In the genomic region with DNA sequence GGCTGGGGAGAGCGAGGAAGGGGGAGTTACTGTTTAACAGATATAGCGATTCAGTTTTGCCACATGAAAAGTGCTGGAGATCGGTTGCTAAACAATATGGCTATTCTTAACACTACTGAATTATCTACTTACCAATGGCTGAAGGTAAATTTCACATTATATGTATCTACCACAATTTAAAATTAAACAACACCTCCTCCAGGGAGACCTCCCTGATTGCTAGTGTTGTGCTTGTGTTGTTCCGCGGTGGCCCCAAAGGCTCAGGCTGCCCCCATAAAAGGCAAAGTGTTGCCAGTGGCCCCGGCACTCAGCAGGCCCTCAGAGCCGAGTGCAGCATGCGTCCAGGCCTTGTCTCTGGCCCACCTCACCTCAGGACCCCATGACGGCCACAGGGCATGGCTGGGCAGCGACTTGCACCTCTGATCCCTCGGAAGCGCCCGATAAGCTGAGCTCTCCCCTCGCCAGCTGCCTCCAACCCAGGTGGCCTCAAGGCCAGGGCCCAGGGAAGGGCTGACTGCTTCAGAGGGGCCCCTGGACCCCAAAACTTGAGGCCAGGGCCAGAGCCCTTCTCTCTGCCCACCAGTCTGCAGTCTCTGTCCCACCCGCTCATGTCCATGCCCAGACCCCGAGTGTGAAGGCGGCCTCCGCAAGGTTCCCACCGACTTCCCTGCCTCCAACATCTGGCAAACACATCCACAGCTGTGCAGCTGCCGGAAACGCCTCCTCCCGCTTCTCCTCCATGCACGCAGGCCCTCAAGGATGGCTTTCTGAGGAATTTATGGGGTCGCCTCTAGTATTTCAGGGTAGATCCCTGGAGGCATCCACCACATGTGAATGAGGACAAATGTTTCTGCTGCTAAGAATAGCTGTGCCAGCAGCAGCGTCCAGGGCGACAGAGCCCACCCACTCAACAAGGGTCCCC, we compare ENCODE assay signal across 2 cellular contexts.
TF ChIP-seq lines count a peak whose summit lies in the region.

No MANE protein-coding gene starts in this region.

TF ChIP-seq in HEK293, 187 proteins besides CTCF, POLR2A, EP300 and RAD21 (continued from another document and continues in another):
- TF ChIP-seq, protein P1, sequence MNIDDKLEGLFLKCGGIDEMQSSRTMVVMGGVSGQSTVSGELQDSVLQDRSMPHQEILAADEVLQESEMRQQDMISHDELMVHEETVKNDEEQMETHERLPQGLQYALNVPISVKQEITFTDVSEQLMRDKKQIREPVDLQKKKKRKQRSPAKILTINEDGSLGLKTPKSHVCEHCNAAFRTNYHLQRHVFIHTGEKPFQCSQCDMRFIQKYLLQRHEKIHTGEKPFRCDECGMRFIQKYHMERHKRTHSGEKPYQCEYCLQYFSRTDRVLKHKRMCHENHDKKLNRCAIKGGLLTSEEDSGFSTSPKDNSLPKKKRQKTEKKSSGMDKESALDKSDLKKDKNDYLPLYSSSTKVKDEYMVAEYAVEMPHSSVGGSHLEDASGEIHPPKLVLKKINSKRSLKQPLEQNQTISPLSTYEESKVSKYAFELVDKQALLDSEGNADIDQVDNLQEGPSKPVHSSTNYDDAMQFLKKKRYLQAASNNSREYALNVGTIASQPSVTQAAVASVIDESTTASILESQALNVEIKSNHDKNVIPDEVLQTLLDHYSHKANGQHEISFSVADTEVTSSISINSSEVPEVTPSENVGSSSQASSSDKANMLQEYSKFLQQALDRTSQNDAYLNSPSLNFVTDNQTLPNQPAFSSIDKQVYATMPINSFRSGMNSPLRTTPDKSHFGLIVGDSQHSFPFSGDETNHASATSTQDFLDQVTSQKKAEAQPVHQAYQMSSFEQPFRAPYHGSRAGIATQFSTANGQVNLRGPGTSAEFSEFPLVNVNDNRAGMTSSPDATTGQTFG (tag by site-specific recombination; IDR thresholded peaks at IDR 0.05; ENCODE audit: borderline replicate concordance), result no peak
- TF ChIP-seq YY1 (tag by site-specific recombination; IDR thresholded peaks at IDR 0.05), result no peak
- TF ChIP-seq ZNF843 (tag by site-specific recombination; IDR thresholded peaks at IDR 0.05), result no peak
- TF ChIP-seq HOXC10 (CRISPR knock-in tag; IDR thresholded peaks at IDR 0.05), result no peak
- TF ChIP-seq SP7 (tag by site-specific recombination; IDR thresholded peaks at IDR 0.05), result no peak
- TF ChIP-seq, protein P2, sequence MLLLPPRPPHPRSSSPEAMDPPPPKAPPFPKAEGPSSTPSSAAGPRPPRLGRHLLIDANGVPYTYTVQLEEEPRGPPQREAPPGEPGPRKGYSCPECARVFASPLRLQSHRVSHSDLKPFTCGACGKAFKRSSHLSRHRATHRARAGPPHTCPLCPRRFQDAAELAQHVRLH (tag by site-specific recombination; IDR thresholded peaks at IDR 0.05), result 0 out of 2 replicates have a peak, but pooled peaks have one; percentile 31
- TF ChIP-seq, protein P3, sequence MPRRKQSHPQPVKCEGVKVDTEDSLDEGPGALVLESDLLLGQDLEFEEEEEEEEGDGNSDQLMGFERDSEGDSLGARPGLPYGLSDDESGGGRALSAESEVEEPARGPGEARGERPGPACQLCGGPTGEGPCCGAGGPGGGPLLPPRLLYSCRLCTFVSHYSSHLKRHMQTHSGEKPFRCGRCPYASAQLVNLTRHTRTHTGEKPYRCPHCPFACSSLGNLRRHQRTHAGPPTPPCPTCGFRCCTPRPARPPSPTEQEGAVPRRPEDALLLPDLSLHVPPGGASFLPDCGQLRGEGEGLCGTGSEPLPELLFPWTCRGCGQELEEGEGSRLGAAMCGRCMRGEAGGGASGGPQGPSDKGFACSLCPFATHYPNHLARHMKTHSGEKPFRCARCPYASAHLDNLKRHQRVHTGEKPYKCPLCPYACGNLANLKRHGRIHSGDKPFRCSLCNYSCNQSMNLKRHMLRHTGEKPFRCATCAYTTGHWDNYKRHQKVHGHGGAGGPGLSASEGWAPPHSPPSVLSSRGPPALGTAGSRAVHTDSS (tag by site-specific recombination; IDR thresholded peaks at IDR 0.05), result no peak
- TF ChIP-seq, protein P4, sequence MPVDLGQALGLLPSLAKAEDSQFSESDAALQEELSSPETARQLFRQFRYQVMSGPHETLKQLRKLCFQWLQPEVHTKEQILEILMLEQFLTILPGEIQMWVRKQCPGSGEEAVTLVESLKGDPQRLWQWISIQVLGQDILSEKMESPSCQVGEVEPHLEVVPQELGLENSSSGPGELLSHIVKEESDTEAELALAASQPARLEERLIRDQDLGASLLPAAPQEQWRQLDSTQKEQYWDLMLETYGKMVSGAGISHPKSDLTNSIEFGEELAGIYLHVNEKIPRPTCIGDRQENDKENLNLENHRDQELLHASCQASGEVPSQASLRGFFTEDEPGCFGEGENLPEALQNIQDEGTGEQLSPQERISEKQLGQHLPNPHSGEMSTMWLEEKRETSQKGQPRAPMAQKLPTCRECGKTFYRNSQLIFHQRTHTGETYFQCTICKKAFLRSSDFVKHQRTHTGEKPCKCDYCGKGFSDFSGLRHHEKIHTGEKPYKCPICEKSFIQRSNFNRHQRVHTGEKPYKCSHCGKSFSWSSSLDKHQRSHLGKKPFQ (tag by site-specific recombination; IDR thresholded peaks at IDR 0.05), result 0 out of 2 replicates have a peak, but pooled peaks have one; percentile 21
- TF ChIP-seq, protein P5, sequence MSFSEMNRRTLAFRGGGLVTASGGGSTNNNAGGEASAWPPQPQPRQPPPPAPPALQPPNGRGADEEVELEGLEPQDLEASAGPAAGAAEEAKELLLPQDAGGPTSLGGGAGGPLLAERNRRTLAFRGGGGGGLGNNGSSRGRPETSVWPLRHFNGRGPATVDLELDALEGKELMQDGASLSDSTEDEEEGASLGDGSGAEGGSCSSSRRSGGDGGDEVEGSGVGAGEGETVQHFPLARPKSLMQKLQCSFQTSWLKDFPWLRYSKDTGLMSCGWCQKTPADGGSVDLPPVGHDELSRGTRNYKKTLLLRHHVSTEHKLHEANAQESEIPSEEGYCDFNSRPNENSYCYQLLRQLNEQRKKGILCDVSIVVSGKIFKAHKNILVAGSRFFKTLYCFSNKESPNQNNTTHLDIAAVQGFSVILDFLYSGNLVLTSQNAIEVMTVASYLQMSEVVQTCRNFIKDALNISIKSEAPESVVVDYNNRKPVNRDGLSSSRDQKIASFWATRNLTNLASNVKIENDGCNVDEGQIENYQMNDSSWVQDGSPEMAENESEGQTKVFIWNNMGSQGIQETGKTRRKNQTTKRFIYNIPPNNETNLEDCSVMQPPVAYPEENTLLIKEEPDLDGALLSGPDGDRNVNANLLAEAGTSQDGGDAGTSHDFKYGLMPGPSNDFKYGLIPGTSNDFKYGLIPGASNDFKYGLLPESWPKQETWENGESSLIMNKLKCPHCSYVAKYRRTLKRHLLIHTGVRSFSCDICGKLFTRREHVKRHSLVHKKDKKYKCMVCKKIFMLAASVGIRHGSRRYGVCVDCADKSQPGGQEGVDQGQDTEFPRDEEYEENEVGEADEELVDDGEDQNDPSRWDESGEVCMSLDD (tag by site-specific recombination; IDR thresholded peaks at IDR 0.05), result no peak
- TF ChIP-seq ZNF140 (tag by site-specific recombination; IDR thresholded peaks at IDR 0.05), result no peak
- TF ChIP-seq TCF7L2 (IDR thresholded peaks at IDR 0.05; ENCODE audit: borderline replicate concordance, low read depth, low read length), result no peak

TF ChIP-seq in HepG2, 621 proteins besides CTCF, POLR2A, EP300 and RAD21 (continued from another document):
- TF ChIP-seq, protein P6, sequence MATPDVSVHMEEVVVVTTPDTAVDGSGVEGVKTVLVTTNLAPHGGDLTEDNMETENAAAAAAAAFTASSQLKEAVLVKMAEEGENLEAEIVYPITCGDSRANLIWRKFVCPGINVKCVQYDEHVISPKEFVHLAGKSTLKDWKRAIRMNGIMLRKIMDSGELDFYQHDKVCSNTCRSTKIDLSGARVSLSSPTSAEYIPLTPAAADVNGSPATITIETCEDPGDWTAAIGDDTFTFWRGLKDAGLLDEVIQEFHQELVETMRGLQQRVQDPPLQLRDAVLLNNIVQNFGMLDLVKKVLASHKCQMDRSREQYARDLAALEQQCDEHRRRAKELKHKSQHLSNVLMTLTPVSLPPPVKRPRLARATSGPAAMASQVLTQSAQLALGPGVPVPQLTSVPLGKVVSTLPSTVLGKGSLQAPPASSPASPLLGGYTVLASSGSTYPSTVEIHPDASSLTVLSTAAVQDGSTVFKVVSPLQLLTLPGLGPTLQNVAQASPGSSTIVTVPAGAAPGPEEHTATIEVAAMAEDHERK (CRISPR knock-in tag; IDR thresholded peaks at IDR 0.05; ENCODE audit: low read depth), result no peak
- TF ChIP-seq MTF2 (CRISPR knock-in tag; IDR thresholded peaks at IDR 0.05; ENCODE audit: borderline replicate concordance), result no peak
